8 cellular contexts compared by ENCODE assay signal in the genomic region with DNA sequence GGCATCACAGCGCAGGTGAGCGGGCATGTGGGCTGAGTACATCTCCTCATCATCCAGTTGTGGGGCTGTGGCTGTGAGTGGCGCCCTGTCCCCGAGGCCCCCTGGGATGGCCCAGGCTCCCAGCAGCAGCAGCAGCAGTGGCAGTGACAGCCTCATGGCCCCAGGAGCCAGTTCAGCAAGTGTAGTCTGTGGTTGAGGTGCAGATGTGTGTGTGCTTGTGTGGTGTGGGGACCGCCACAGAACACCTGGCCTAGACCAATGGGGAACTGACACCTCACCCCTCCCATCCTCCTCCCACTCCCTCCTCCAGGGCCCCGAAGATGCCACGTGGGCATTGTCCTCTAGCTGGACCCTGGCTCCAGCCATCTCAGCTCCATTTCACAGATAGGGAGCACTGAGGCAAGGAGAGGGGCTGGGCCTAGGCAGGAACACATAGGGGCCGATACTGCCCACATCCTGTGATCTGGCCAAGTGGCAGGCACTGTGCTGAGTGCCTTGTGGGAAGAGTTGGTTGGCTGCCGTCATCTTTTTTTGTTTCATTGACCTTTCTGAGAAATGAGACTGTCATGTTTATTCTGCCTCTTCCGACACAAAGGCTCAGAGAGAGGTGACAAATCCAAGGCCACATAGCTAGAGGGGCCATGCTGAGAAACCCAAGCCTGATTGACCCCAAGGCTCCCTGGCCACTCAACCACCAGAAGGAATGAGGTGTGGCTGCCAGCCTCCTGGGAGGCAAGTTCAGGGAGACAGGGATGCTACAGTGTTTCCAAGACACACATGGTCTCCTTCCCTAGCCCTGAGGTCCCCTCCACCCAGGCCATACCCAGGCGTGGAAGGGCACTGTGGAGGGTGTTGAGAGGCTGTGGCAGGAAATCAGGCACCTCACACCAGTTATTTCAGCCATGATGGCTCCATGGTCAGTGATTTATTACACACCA. TPM values are rescaled to one million over a fixed set of nuclear protein-coding genes. Genes with fewer than 3 reads are reported as not detected.
DNase-seq lines count a peak whose midpoint lies in the region; ATAC-seq and TF ChIP-seq lines count a peak whose summit lies in the region.

A gene with protein sequence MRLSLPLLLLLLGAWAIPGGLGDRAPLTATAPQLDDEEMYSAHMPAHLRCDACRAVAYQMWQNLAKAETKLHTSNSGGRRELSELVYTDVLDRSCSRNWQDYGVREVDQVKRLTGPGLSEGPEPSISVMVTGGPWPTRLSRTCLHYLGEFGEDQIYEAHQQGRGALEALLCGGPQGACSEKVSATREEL (minus strand): TSS at position 213 of the 938 bp plus-strand sequence. CDS start 57 bp downstream, at position 156.

- peak within 1 kb of the TSS; percentile 69 for H3K27ac Mint-ChIP-seq in CD8-positive, alpha-beta T cell

- POLR2A ChIA-PET in CD8-positive, alpha-beta T cell (lab: Charles Lee) = interaction anchor here (1.2 to 1.6 kb wide), 2 partner anchors 13 to 48 kb away, joined by 6 to 8 read pairs; a partner anchor contains a TSS

- no peak for TF ChIP-seq CTCF in CD8-positive, alpha-beta T cell (IDR thresholded peaks at IDR 0.05)
- no peak for TF ChIP-seq CTCF in prostate gland (IDR thresholded peaks at IDR 0.05)

- H3K4me1 Mint-ChIP-seq in CD8-positive, alpha-beta T cell (ENCODE audit: low read depth) = peaks cover 63% of the 10 kb centered on the region

- peak within 1 kb of the TSS; percentile 7 for H3K27ac ChIP-seq in CD8-positive, alpha-beta T cell (ENCODE audit: low read depth, low read length)
- H3K27ac ChIP-seq in prostate gland = peak within 1 kb of the TSS; percentile 67 to 83

- no peak for TF ChIP-seq POLR2A in prostate gland (IDR thresholded peaks at IDR 0.05)

- no peaks in the 10 kb centered on the region for H3K9me3 ChIP-seq in CD8-positive, alpha-beta T cell (ENCODE audit: low read length)
- H3K9me3 ChIP-seq in prostate gland = no peaks in the 10 kb centered on the region

- DNase-seq in CD8-positive, alpha-beta T cell = peak in 6 of 7 experiments; percentile 25 to 79 (median 52)
- DNase-seq in activated T-cell treated with anti-CD3 and anti-CD28 coated beads for 48 hours (ENCODE audit: low read depth) (peak; percentile 54), prostate gland (ENCODE audit: low spot score) (no peak), RKO (ENCODE audit: low spot score) (no peak), NCI-H446 treated with DMSO at 0.1 percent for 48 hours (lab: John Stamatoyannopoulos, UW) (no peak), COR-L47 (lab: John Stamatoyannopoulos, UW) (no peak)

- CTCF ChIA-PET in CD8-positive, alpha-beta T cell (lab: Charles Lee) = no interaction called here

- WGBS in prostate gland = 83% methylated on average over 11 of the region's 11 CpGs

- H3K27me3 ChIP-seq in CD8-positive, alpha-beta T cell (ENCODE audit: insufficient read depth, low read length) = no peaks in the 10 kb centered on the region
- no peaks in the 10 kb centered on the region for H3K27me3 ChIP-seq in prostate gland (replicated peaks; ENCODE audit: insufficient read depth)

- peak; percentile 48 for ATAC-seq in CD8-positive, alpha-beta T cell
- ATAC-seq in GM19455 (IDR thresholded peaks at IDR 0.05; ENCODE audit: unreplicated experiment) (peak; percentile 36), HG03460 (IDR thresholded peaks at IDR 0.05; ENCODE audit: unreplicated experiment) (peak; percentile 37)

- no peaks in the 10 kb centered on the region for H3K27me3 Mint-ChIP-seq in CD8-positive, alpha-beta T cell (ENCODE audit: low read depth)

- H3K4me3 Mint-ChIP-seq in CD8-positive, alpha-beta T cell = peak within 1 kb of the TSS; percentile 51

- no peaks in the 10 kb centered on the region for H3K9me3 Mint-ChIP-seq in CD8-positive, alpha-beta T cell

- peaks cover 44% of the 10 kb centered on the region for H3K4me1 ChIP-seq in CD8-positive, alpha-beta T cell (ENCODE audit: insufficient read depth, low read length)
- H3K4me1 ChIP-seq in prostate gland (replicated peaks) = peaks cover 43% of the 10 kb centered on the region

- H3K36me3 Mint-ChIP-seq in CD8-positive, alpha-beta T cell = peaks cover 1% of the 10 kb centered on the region

- no peak within 1 kb of the TSS for H3K4me3 ChIP-seq in CD8-positive, alpha-beta T cell (ENCODE audit: low read depth, low read length)
- H3K4me3 ChIP-seq in prostate gland = peak within 1 kb of the TSS; percentile 13 to 36

- intact Hi-C loops in CD8-positive, alpha-beta T cell (cut with DNase I, micrococcal nuclease) = loop anchor here in 1 of 2 experiments (5.0 kb wide), 2 partner anchors 103 to 1358 kb away; a partner anchor contains a TSS
- intact Hi-C loops in prostate gland (cut with DNase I) = no loop called here

- no peaks in the 10 kb centered on the region for H3K36me3 ChIP-seq in CD8-positive, alpha-beta T cell (ENCODE audit: insufficient read depth, low read length)
- no peaks in the 10 kb centered on the region for H3K36me3 ChIP-seq in prostate gland

RNA-seq across cellular contexts. Expression of the gene that starts here (rescaled TPM):
- 1 to 10 TPM; 1.5 to 2.1 TPM for total RNA-seq in CD8-positive, alpha-beta T cell
- total RNA-seq in prostate gland = 1 to 10 TPM; 2.7 to 4.3 TPM

Comparison
In these comparisons a context has a peak if more than half of its experiments do, and no peak if none do; other contexts are left out.
1. DNase-seq: peak in CD8-positive, alpha-beta T cell (6 of 7) and activated T-cell treated with anti-CD3 and anti-CD28 coated beads for 48 hours (single experiment); none in prostate gland (single experiment), RKO (single experiment), NCI-H446 treated with DMSO at 0.1 percent for 48 hours (single experiment) and COR-L47 (single experiment).
2. Peak in every context shown above with its lines, with median percentiles within 50 percentile points of each other: ATAC-seq.